In genomic region chr3:3992312-3992874, GRCh38 we compare ENCODE assay signal across 1 cellular context.
TF ChIP-seq lines count a peak whose summit lies in the region.

No MANE protein-coding gene starts in this region.

TF ChIP-seq in HEK293, 187 proteins besides CTCF, POLR2A, EP300 and RAD21 (continued from another document and continues in another):
- no peak for TF ChIP-seq ZBTB11 (tag by site-specific recombination; conservative IDR thresholded peaks at IDR 0.05; ENCODE audit: low read depth)
- no peak for TF ChIP-seq ZNF121 (tag by site-specific recombination; IDR thresholded peaks at IDR 0.05)
- TF ChIP-seq ZNF335 (tag by site-specific recombination; conservative IDR thresholded peaks at IDR 0.05) = no peak
- TF ChIP-seq ZNF747 (tag by site-specific recombination; IDR thresholded peaks at IDR 0.05) = no peak
- peak; percentile 32; the same call in 1 of the 2 replicates for TF ChIP-seq ZNF561 (tag by site-specific recombination; IDR thresholded peaks at IDR 0.05; ENCODE audit: borderline replicate concordance)
- no peak for TF ChIP-seq ZNF521 (tag by site-specific recombination; IDR thresholded peaks at IDR 0.05)
- TF ChIP-seq GLI2 (tag by site-specific recombination; IDR thresholded peaks at IDR 0.05; ENCODE audit: borderline replicate concordance, low read depth) = no peak
- no peak for TF ChIP-seq ZNF174 (tag by site-specific recombination; IDR thresholded peaks at IDR 0.05)
- TF ChIP-seq EGR2 (tag by site-specific recombination; IDR thresholded peaks at IDR 0.05; ENCODE audit: low read depth) = no peak
- no peak for TF ChIP-seq ZNF768 (tag by site-specific recombination; IDR thresholded peaks at IDR 0.05)
- TF ChIP-seq ELK4 (IDR thresholded peaks at IDR 0.05; ENCODE audit: borderline replicate concordance, low read depth, low read length) = no peak
- no peak for TF ChIP-seq ZNF10 (tag by site-specific recombination; IDR thresholded peaks at IDR 0.05)
- TF ChIP-seq ZNF138 (tag by site-specific recombination; IDR thresholded peaks at IDR 0.05; ENCODE audit: borderline replicate concordance) = no peak
- TF ChIP-seq ZNF133 (tag by site-specific recombination; IDR thresholded peaks at IDR 0.05) = no peak
- TF ChIP-seq PRDM10 (tag by site-specific recombination; IDR thresholded peaks at IDR 0.05) = no peak
- no peak for TF ChIP-seq ZNF707 (tag by site-specific recombination; IDR thresholded peaks at IDR 0.05)
- no peak for TF ChIP-seq SP3 (tag by site-specific recombination; IDR thresholded peaks at IDR 0.05)
- no peak for TF ChIP-seq ZNF324 (tag by site-specific recombination; IDR thresholded peaks at IDR 0.05)
- peak; percentile 83 for TF ChIP-seq HOXD13 (CRISPR knock-in tag; IDR thresholded peaks at IDR 0.05; ENCODE audit: borderline replicate concordance)
- no peak for TF ChIP-seq ZNF416 (tag by site-specific recombination; IDR thresholded peaks at IDR 0.05)
- TF ChIP-seq ZNF785 (tag by site-specific recombination; IDR thresholded peaks at IDR 0.05) = no peak
- peak; percentile 83 for TF ChIP-seq TRIM28 (IDR thresholded peaks at IDR 0.05; ENCODE audit: borderline replicate concordance, low read length)
- TF ChIP-seq ZNF311 (tag by site-specific recombination; IDR thresholded peaks at IDR 0.05; ENCODE audit: borderline replicate concordance) = no peak
- no peak for TF ChIP-seq ZNF792 (tag by site-specific recombination; IDR thresholded peaks at IDR 0.05)
- TF ChIP-seq ZBTB26 (tag by site-specific recombination; optimal IDR thresholded peaks at IDR 0.05) = no peak
- peak; percentile 55; the same call in 1 of the 2 replicates for TF ChIP-seq ZNF843 (tag by site-specific recombination; IDR thresholded peaks at IDR 0.05)
- TF ChIP-seq ZNF132 (tag by site-specific recombination; IDR thresholded peaks at IDR 0.05; ENCODE audit: borderline replicate concordance) = no peak
- TF ChIP-seq ZNF48 (tag by site-specific recombination; IDR thresholded peaks at IDR 0.05) = no peak
- TF ChIP-seq MZF1 (tag by site-specific recombination; IDR thresholded peaks at IDR 0.05; ENCODE audit: borderline replicate concordance) = no peak
- TF ChIP-seq OSR2 (tag by site-specific recombination; IDR thresholded peaks at IDR 0.05) = peak; percentile 47; the same call in 1 of the 2 replicates
- TF ChIP-seq ZNF37A (tag by site-specific recombination; IDR thresholded peaks at IDR 0.05) = no peak
- TF ChIP-seq SCRT2 (tag by site-specific recombination; IDR thresholded peaks at IDR 0.05) = no peak
- no peak for TF ChIP-seq ZNF692 (tag by site-specific recombination; IDR thresholded peaks at IDR 0.05)
- no peak for TF ChIP-seq ZNF664 (tag by site-specific recombination; IDR thresholded peaks at IDR 0.05)
- TF ChIP-seq ZNF366 (tag by site-specific recombination; conservative IDR thresholded peaks at IDR 0.05) = no peak
- TF ChIP-seq ZBTB20 (tag by site-specific recombination; IDR thresholded peaks at IDR 0.05) = no peak
- no peak for TF ChIP-seq ZFP3 (tag by site-specific recombination; IDR thresholded peaks at IDR 0.05; ENCODE audit: low read depth)
- TF ChIP-seq RBAK (tag by site-specific recombination; IDR thresholded peaks at IDR 0.05) = no peak
- no peak for TF ChIP-seq ZNF488 (tag by site-specific recombination; IDR thresholded peaks at IDR 0.05)
- no peak for TF ChIP-seq ZNF777 (tag by site-specific recombination; IDR thresholded peaks at IDR 0.05; ENCODE audit: borderline replicate concordance)
- TF ChIP-seq ZNF394 (tag by site-specific recombination; IDR thresholded peaks at IDR 0.05; ENCODE audit: borderline replicate concordance) = no peak
- no peak for TF ChIP-seq ZSCAN30 (tag by site-specific recombination; IDR thresholded peaks at IDR 0.05)
- peak; percentile 75; the same call in 1 of the 2 replicates for TF ChIP-seq TCF7L2 (IDR thresholded peaks at IDR 0.05; ENCODE audit: borderline replicate concordance, low read depth, low read length)
- no peak for TF ChIP-seq ZFP41 (tag by site-specific recombination; IDR thresholded peaks at IDR 0.05; ENCODE audit: borderline replicate concordance)
- no peak for TF ChIP-seq ZNF623 (tag by site-specific recombination; IDR thresholded peaks at IDR 0.05)
- no peak for TF ChIP-seq ZBTB7A (tag by site-specific recombination; IDR thresholded peaks at IDR 0.05; ENCODE audit: low read depth)
- no peak for TF ChIP-seq HOXC10 (CRISPR knock-in tag; IDR thresholded peaks at IDR 0.05)
- TF ChIP-seq ZFP69B (tag by site-specific recombination; IDR thresholded peaks at IDR 0.05) = no peak
- TF ChIP-seq ZNF155 (tag by site-specific recombination; IDR thresholded peaks at IDR 0.05) = no peak
- no peak for TF ChIP-seq ZNF157 (tag by site-specific recombination; IDR thresholded peaks at IDR 0.05)
- TF ChIP-seq ZNF433 (tag by site-specific recombination; IDR thresholded peaks at IDR 0.05; ENCODE audit: low read depth) = no peak
- TF ChIP-seq REPIN1 (tag by site-specific recombination; IDR thresholded peaks at IDR 0.05; ENCODE audit: low read depth) = no peak
- no peak for TF ChIP-seq ZNF24 (tag by site-specific recombination; IDR thresholded peaks at IDR 0.05)
- TF ChIP-seq ZSCAN18 (tag by site-specific recombination; IDR thresholded peaks at IDR 0.05) = no peak
- TF ChIP-seq ZNF18 (tag by site-specific recombination; IDR thresholded peaks at IDR 0.05) = no peak
- TF ChIP-seq HOXA7 (CRISPR knock-in tag; IDR thresholded peaks at IDR 0.05; ENCODE audit: borderline replicate concordance) = no peak
- TF ChIP-seq BCL11A (tag by site-specific recombination; IDR thresholded peaks at IDR 0.05; ENCODE audit: low read depth) = no peak
